In genomic region chr3:8968375-8968882, GRCh38 we compare ENCODE assay signal across 28 cellular contexts.
"Had no signal": no experiment of that assay in that cellular context is flagged by ENCODE, and none has a peak within 500 bp of the region (broad histone marks: within the 10 kb centered on the region; RNA-seq: fewer than 3 reads in every experiment).

No MANE protein-coding gene starts in this region.

- H3K36me3 ChIP-seq: brain microvascular endothelial cell, gastrocnemius medialis, suprapubic skin, tibial artery, upper lobe of right lung had no signal

- H3K79me2 ChIP-seq: hepatocyte, parathyroid adenoma had no signal

- H3K9me3 ChIP-seq: gastrocnemius medialis, mucosa of descending colon, psoas muscle, suprapubic skin, tibial artery, upper lobe of right lung had no signal

- H3K27ac ChIP-seq: brain microvascular endothelial cell, gastrocnemius medialis, hepatocyte, parathyroid adenoma, psoas muscle, suprapubic skin, tibial artery, upper lobe of right lung, VCaP had no signal

- H3K27me3 ChIP-seq: gastrocnemius medialis, hepatocyte had no signal

- H3K9ac ChIP-seq: parathyroid adenoma had no signal

- ATAC-seq: activated CD4-positive, CD25-positive, alpha-beta regulatory T cell treated with anti-CD3 and anti-CD28 coated beads, Interleukin-2, amount 50 U/mL, for 24 hours; gastrocnemius medialis; left ventricle myocardium superior; mucosa of descending colon; psoas muscle; upper lobe of right lung had no signal

- H3K4me1 ChIP-seq: gastrocnemius medialis, parathyroid adenoma, psoas muscle had no signal

- H3K4me2 ChIP-seq: hepatocyte had no signal

- H2AFZ ChIP-seq: hepatocyte, parathyroid adenoma had no signal

- DNase-seq: activated CD4-positive, alpha-beta memory T cell treated with anti-CD3 and anti-CD28 coated beads for 36 hours; activated CD4-positive, alpha-beta T cell treated with anti-CD3 and anti-CD28 coated beads, Interleukin-2, amount 10 ng/mL, durations not matched to agents 24 days and 14 days; activated CD8-positive, alpha-beta memory T cell treated with anti-CD3 and anti-CD28 coated beads, Interleukin-2, amount 50 U/mL, for 4 hours; activated effector memory CD4-positive, alpha-beta T cell treated with anti-CD3 and anti-CD28 coated beads, Interleukin-2, amount 50 U/mL, for 16 hours; activated naive CD4-positive, alpha-beta T cell treated with anti-CD3 and anti-CD28 coated beads, Interleukin-2, amount 10 ng/mL, durations not matched to agents 7 days and 5 days; activated naive CD8-positive, alpha-beta T cell treated with anti-CD3 and anti-CD28 coated beads, Interleukin-2, amount 10 ng/mL, durations not matched to agents 7 days and 5 days; activated T-cell treated with anti-CD3 and anti-CD28 coated beads, Interleukin-2, amount 50 U/mL, for 1 hour; brain microvascular endothelial cell; central memory CD4-positive, alpha-beta T cell; dermis blood vessel endothelial cell; effector memory CD4-positive, alpha-beta T cell; gastrocnemius medialis; islet precursor cell; left ventricle myocardium superior; mucosa of descending colon; nucleus accumbens; psoas muscle; stimulated activated CD4-positive, alpha-beta T cell treated with anti-CD3 and anti-CD28 coated beads, Interleukin-15, amount 100 ng/mL, for 24 hours; stimulated activated CD4-positive, alpha-beta T cell treated with anti-CD3 and anti-CD28 coated beads, Interleukin-2, amount 100 ng/mL, for 24 hours; stimulated activated naive CD4-positive, alpha-beta T cell; T-helper 9 cell; tibial artery; upper lobe of right lung had no signal

- H3K4me3 ChIP-seq: gastrocnemius medialis, hepatocyte, mucosa of descending colon, psoas muscle, suprapubic skin, tibial artery, upper lobe of right lung had no signal
